Comparison of ENCODE assay signal across 8 cellular contexts in the genomic region with DNA sequence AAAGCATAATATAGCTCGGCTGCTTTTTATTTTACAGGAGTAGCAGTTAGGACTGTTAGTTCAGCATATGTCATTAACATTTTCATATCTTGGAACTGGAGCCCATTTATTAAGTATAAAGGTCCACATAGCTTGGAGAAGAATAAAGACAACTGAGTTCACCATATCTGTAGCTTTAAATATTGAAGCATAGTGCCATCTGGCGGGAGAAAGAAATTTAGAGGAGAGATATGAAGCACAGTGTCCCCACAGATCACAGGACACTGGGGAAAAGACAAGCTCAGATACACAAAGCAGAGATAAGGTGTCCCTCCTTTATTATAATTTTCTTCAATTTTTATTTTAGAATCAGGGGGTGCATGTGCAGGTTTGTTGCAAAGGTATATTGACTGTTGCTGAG.
DNase-seq lines count a peak whose midpoint lies in the region; TF ChIP-seq lines count a peak whose summit lies in the region.

No MANE protein-coding gene starts in this region.

- H3K4me1 ChIP-seq in transverse colon = no peaks in the 10 kb centered on the region

- TF ChIP-seq POLR2A in transverse colon (IDR thresholded peaks at IDR 0.05) = no peak

- WGBS in transverse colon (ENCODE audit: low coverage in 1 of 2), 2 donors = 6 to 23% methylated on average over 2 of the region's 2 CpGs

- DNase-seq in GM03348 (ENCODE audit: low spot score) (peak; percentile 55), H4 (ENCODE audit: low spot score) (peak; percentile 14), NCI-H146 (lab: John Stamatoyannopoulos, UW) (peak; percentile 72), WERI-Rb-1 (peak; percentile 6), hepatic stellate cell (ENCODE audit: low spot score) (peak; percentile 2), transverse colon (no peak), epidermal melanocyte (ENCODE audit: insufficient read length, low spot score) (no peak)
- DNase-seq in activated naive CD4-positive, alpha-beta T cell (lab: John Stamatoyannopoulos, UW) = no peak

- H3K27me3 ChIP-seq in WERI-Rb-1 (ENCODE audit: insufficient read depth, low read depth, severe bottlenecking) (no peaks in the 10 kb centered on the region), transverse colon (no peaks in the 10 kb centered on the region)

- H3K4me3 ChIP-seq in WERI-Rb-1 (ENCODE audit: low read depth, low read length) (no peak overlapping the region), transverse colon (no peak overlapping the region)

- H3K9me3 ChIP-seq in WERI-Rb-1 (ENCODE audit: severe bottlenecking) (no peaks in the 10 kb centered on the region), transverse colon (no peaks in the 10 kb centered on the region)

- no peak for TF ChIP-seq EP300 in transverse colon (IDR thresholded peaks at IDR 0.05; ENCODE audit: low read depth)

- no peak overlapping the region for H3K27ac ChIP-seq in WERI-Rb-1
- H3K27ac ChIP-seq in transverse colon = no peak overlapping the region

- intact Hi-C loops in transverse colon (cut with DNase I; ENCODE audit: low total_unique reads) = no loop called here

- TF ChIP-seq CTCF in WERI-Rb-1 (IDR thresholded peaks at IDR 0.05; ENCODE audit: low read depth, low read length) (no peak), transverse colon (IDR thresholded peaks at IDR 0.05) (peak in 4 of 5 experiments; percentile 18 to 36 (median 29))

- no peaks in the 10 kb centered on the region for H3K36me3 ChIP-seq in WERI-Rb-1
- H3K36me3 ChIP-seq in transverse colon = no peaks in the 10 kb centered on the region

- in situ Hi-C loops in transverse colon (cut with MboI; ENCODE audit: low pct_ligation_motif_present in 1 of 4, low pct_unique_long_range_greater_than_20kb in 1 of 4, low sequenced_read_pairs in 3 of 4) = no loop called here

Comparison
In these comparisons a context has a peak if more than half of its experiments do, and no peak if none do; other contexts are left out.
1. DNase-seq: peak in GM03348 (single experiment), H4 (single experiment), NCI-H146 (single experiment), WERI-Rb-1 (single experiment) and hepatic stellate cell (single experiment); none in transverse colon (single experiment), activated naive CD4-positive, alpha-beta T cell (0 of 4) and epidermal melanocyte (single experiment).